ENCODE assay signal across 16 cellular contexts in genomic region chr13:45167611-45168554, GRCh38. TPM values are rescaled to one million over a fixed set of nuclear protein-coding genes. Genes with fewer than 3 reads are reported as not detected.
DNase-seq lines count a peak whose midpoint lies in the region; ATAC-seq and TF ChIP-seq lines count a peak whose summit lies in the region.
"Had no signal": no experiment of that assay in that cellular context is flagged by ENCODE, and none has a peak within 500 bp of the region (broad histone marks: within the 10 kb centered on the region; RNA-seq: fewer than 3 reads in every experiment).

No MANE protein-coding gene starts in this region.

- in situ Hi-C loops in mammary epithelial cell (cut with MboI; ENCODE audit: low sequenced_read_pairs in 2 of 2): no loop called here

- ATAC-seq in lower lobe of right lung: peak; percentile 93 to 97

- peaks cover 4% of the 10 kb centered on the region for H3K36me3 Mint-ChIP-seq in Calu3 (ENCODE audit: insufficient read depth, unreplicated experiment)

- WGBS in mammary epithelial cell (ENCODE audit: low coverage, missing lambda C conversion rate): 18% methylated on average over 6 of the region's 12 CpGs

- BruUV-seq in Calu3 (replicated peaks; lab: Mats Ljungman, UMichigan) (no TSS peak), mammary epithelial cell (replicated peaks; lab: Mats Ljungman, UMichigan) (no TSS peak)

- H3K27me3 Mint-ChIP-seq in Calu3 (ENCODE audit: unreplicated experiment): no peaks in the 10 kb centered on the region
- H3K27me3 Mint-ChIP-seq: CD4-positive, alpha-beta memory T cell had no signal

- peak overlapping the region; percentile 50 for H3K4me2 ChIP-seq in mammary epithelial cell (ENCODE audit: insufficient read depth, low read depth, low read length)

- no peak overlapping the region for H3K27ac Mint-ChIP-seq in Calu3 (ENCODE audit: unreplicated experiment)
- H3K27ac Mint-ChIP-seq: CD4-positive, alpha-beta memory T cell had no signal

- intact Hi-C loops in Calu3 (cut with micrococcal nuclease; ENCODE audit: unreplicated experiment) (no loop called here), mammary epithelial cell (cut with micrococcal nuclease) (loop anchor here (1.0 kb wide), 2 partner anchors 38 to 47 kb away; no protein-coding TSS in a partner anchor), lower lobe of right lung (cut with DNase I) (no loop called here)

- no peak for TF ChIP-seq CTCF in Calu3 (IDR thresholded peaks at IDR 0.05; ENCODE audit: unreplicated experiment)
- TF ChIP-seq CTCF in mammary epithelial cell (conservative IDR thresholded peaks at IDR 0.05 in 1 of 2, IDR thresholded peaks at IDR 0.05 in 1 of 2; ENCODE audit: extremely low read depth in 1 of 2, insufficient read depth in 1 of 2, low read depth in 1 of 2, low read length in 2 of 2): no peak
- no peak for TF ChIP-seq CTCF in lower lobe of right lung (IDR thresholded peaks at IDR 0.05)

- peak overlapping the region; percentile 61 for H3K9ac ChIP-seq in mammary epithelial cell (ENCODE audit: insufficient read depth, low read length)

- H3K4me1 ChIP-seq in mammary epithelial cell (ENCODE audit: insufficient read depth, low read length) (peaks cover 17% of the 10 kb centered on the region), lower lobe of right lung (no peaks in the 10 kb centered on the region)

- no peak overlapping the region for H3K4me3 ChIP-seq in mammary epithelial cell (replicated peaks in 1 of 3; ENCODE audit: insufficient read depth in 1 of 3, low read depth in 2 of 3, low read length in 3 of 3)
- no peak overlapping the region for H3K4me3 ChIP-seq in lower lobe of right lung
- H3K4me3 ChIP-seq: skin epidermis had no signal

- H4K20me1 ChIP-seq in mammary epithelial cell (ENCODE audit: insufficient read depth, low read length): no peaks in the 10 kb centered on the region

- H3K27ac ChIP-seq in mammary epithelial cell (ENCODE audit: insufficient read depth, low read depth, low read length): peak overlapping the region; percentile 81
- H3K27ac ChIP-seq in lower lobe of right lung: peak overlapping the region; percentile 58

- dilution Hi-C loops in mammary epithelial cell (cut with HindIII; ENCODE audit: low sequenced_read_pairs): no loop called here

- peaks cover 7% of the 10 kb centered on the region for H3K4me1 Mint-ChIP-seq in Calu3 (ENCODE audit: low read depth, unreplicated experiment)

- DNase-seq in Calu3 (peak; percentile 60), LoVo (ENCODE audit: low spot score) (peak; percentile 92), mammary epithelial cell (peak; percentile 98), lower lobe of right lung (peak; percentile 59), NCI-H2107 (lab: John Stamatoyannopoulos, UW) (no peak), T-helper 9 cell (no peak), superior temporal gyrus (ENCODE audit: extremely low spot score) (no peak)
- no peak for DNase-seq in activated CD4-positive, alpha-beta T cell treated with anti-CD3 and anti-CD28 coated beads for 1 hour
- DNase-seq: aorta; CD4-positive, alpha-beta memory T cell; midbrain; NCI-H1436; SHP77; stimulated activated CD8-positive, alpha-beta memory T cell treated with anti-CD3 and anti-CD28 coated beads, Interleukin-4, amount 100 ng/mL, for 48 hours had no signal

- peak overlapping the region; percentile 31 for H2AFZ ChIP-seq in mammary epithelial cell (ENCODE audit: low read depth, low read length)

- peaks cover 5% of the 10 kb centered on the region for H3K36me3 ChIP-seq in mammary epithelial cell (ENCODE audit: insufficient read depth, low read length)
- no peaks in the 10 kb centered on the region for H3K36me3 ChIP-seq in lower lobe of right lung

- H3K9me3 ChIP-seq in mammary epithelial cell (replicated peaks; ENCODE audit: insufficient read depth, low read length) (no peaks in the 10 kb centered on the region), lower lobe of right lung (no peaks in the 10 kb centered on the region)

- peaks cover 52% of the 10 kb centered on the region for H3K79me2 ChIP-seq in mammary epithelial cell (ENCODE audit: insufficient read depth, low read length)

- CTCF ChIA-PET in Calu3 (lab: Charles Lee): interaction anchor here (0.7 to 0.9 kb wide), 3 partner anchors 25 to 41 kb away, joined by 5 to 6 read pairs (median 6); no protein-coding TSS in a partner anchor
- CTCF ChIA-PET in mammary epithelial cell (lab: Charles Lee; ENCODE audit: low non-redundant PET): interaction anchor here (0.6 to 0.7 kb wide), 3 partner anchors 12 to 37 kb away, joined by 3 read pairs; no protein-coding TSS in a partner anchor

- no peaks in the 10 kb centered on the region for H3K27me3 ChIP-seq in mammary epithelial cell (ENCODE audit: insufficient read depth, low read length)
- H3K27me3 ChIP-seq in lower lobe of right lung (ENCODE audit: low read depth): no peaks in the 10 kb centered on the region

- no peaks in the 10 kb centered on the region for H3K9me3 Mint-ChIP-seq in Calu3 (ENCODE audit: low read depth, unreplicated experiment)

- no peak overlapping the region for H3K4me3 Mint-ChIP-seq in Calu3 (ENCODE audit: low read depth, unreplicated experiment)
- H3K4me3 Mint-ChIP-seq: CD4-positive, alpha-beta memory T cell had no signal

RNA-seq across cellular contexts. Expression of gene KCTD4, which starts 33.0 kb away (rescaled TPM):
- total RNA-seq in Calu3 (2022) (not detected in 2 replicates), mammary epithelial cell (1 to 10 TPM in 1 of 2 donors, under 1 TPM in 1; 0.83 to 1.3 TPM), lower lobe of right lung (not detected)
- polyA plus RNA-seq in mammary epithelial cell: 1.6 TPM
- polyA minus RNA-seq in mammary epithelial cell: not detected
- total RNA-seq: activated CD8-positive, alpha-beta memory T cell treated with anti-CD3 and anti-CD28 coated beads for 36 hours; CD4-positive, alpha-beta memory T cell had no signal

RNA-seq across cellular contexts. Expression of gene GTF2F2, which starts 47.6 kb away (rescaled TPM):
- total RNA-seq in Calu3 (2022): 21.1 and 23.9 TPM in 2 replicates
- 10 to 100 TPM; 26.5 to 48.9 TPM for total RNA-seq in mammary epithelial cell
- polyA plus RNA-seq in mammary epithelial cell: 25.2 TPM
- 8.6 TPM for polyA minus RNA-seq in mammary epithelial cell
- total RNA-seq in lower lobe of right lung: 15.2 TPM

Comparison
In these comparisons a context has a peak if more than half of its experiments do, and no peak if none do; other contexts are left out.
1. DNase-seq: peak in Calu3 (single experiment), LoVo (single experiment), mammary epithelial cell (single experiment) and lower lobe of right lung (single experiment); none in NCI-H2107 (single experiment), T-helper 9 cell (single experiment), activated CD4-positive, alpha-beta T cell treated with anti-CD3 and anti-CD28 coated beads for 1 hour (single experiment) and superior temporal gyrus (single experiment).